In the genomic region with DNA sequence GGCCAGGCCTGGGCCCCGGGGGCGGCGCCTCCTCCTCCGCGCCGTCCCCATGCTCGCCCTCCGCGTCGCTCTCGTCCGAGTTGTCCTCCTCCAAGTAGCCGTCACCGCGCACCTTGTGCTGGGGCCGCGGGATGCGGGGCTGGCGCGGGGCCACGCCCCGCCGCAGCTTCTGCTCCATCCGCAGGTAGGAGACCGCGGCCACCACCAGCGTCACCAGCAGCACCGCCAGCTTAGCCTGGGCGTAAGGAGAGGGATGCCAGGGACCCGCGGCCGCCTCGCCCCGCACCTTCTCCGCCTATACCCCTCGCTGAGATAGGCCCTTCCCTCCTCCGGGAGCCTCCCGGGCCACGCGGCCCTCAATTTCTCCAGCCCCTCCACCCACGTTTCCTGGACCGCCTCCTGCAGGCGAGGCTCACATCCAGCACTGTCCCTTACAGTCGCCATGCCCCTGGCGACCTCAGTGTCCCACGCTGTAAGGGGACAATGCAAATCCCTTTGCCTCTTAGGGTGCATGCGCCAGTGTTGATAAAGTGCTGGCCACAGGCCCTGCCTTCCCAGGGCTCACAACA, we compare ENCODE assay signal across 8 cellular contexts. TPM values are rescaled to one million over a fixed set of nuclear protein-coding genes. Genes with fewer than 3 reads are reported as not detected.
DNase-seq lines count a peak whose midpoint lies in the region; ATAC-seq and TF ChIP-seq lines count a peak whose summit lies in the region.
"Not testable (repeated sequence)": the region's sequence is repeated elsewhere in the genome, so short reads cannot be mapped to it uniquely, and the experiment has no call there.

No MANE protein-coding gene starts in this region.

- not testable (repeated sequence) for H4K20me1 ChIP-seq in BLaER1 treated with 17β-estradiol and CSF1 and Interleukin-3, amounts not matched to agents 10 nM and 100 nM

- H3K9ac ChIP-seq in BLaER1 treated with 17β-estradiol and CSF1 and Interleukin-3, amounts not matched to agents 10 nM and 100 nM, result peak overlapping the region in 7 of 11 experiments; percentile 23 to 66 (median 44); a peak in 7 of 22 replicates
- H3K9ac ChIP-seq in HUES6 (ENCODE audit: low read length); endodermal cell (ENCODE audit: extremely low read depth, low read length, poor library complexity, severe bottlenecking); parathyroid adenoma: not testable (repeated sequence)

- CTCF ChIA-PET in WTC11 (lab: Charles Lee), result not testable (repeated sequence)

- H3K27ac Mint-ChIP-seq in WTC11; activated naive CD8-positive, alpha-beta T cell treated with anti-CD3 and anti-CD28 coated beads, Interleukin-2, amount 50 U/mL, for 24 hours; endodermal cell: not testable (repeated sequence)

- H3K36me3 Mint-ChIP-seq in WTC11; activated naive CD8-positive, alpha-beta T cell treated with anti-CD3 and anti-CD28 coated beads, Interleukin-2, amount 50 U/mL, for 24 hours (ENCODE audit: low read depth); endodermal cell (ENCODE audit: low read depth): not testable (repeated sequence)

- not testable (repeated sequence) for H3K9me3 ChIP-seq in BLaER1 treated with 17β-estradiol and CSF1 and Interleukin-3, amounts not matched to agents 10 nM and 100 nM (replicated peaks in 1 of 11); HUES6 (ENCODE audit: control insufficient read depth, insufficient read depth, low read depth, low read length); endodermal cell (ENCODE audit: control insufficient read depth, low read length); parathyroid adenoma (ENCODE audit: control insufficient read depth, low read length); thymus (ENCODE audit: control insufficient read depth)

- TF ChIP-seq CTCF in WTC11 (IDR thresholded peaks at IDR 0.05); parathyroid adenoma (IDR thresholded peaks at IDR 0.05): not testable (repeated sequence)
- peak; percentile 34 for TF ChIP-seq CTCF in endodermal cell (conservative IDR thresholded peaks at IDR 0.05)

- POLR2A ChIA-PET in WTC11 (lab: Charles Lee), result not testable (repeated sequence)

- H3K79me2 ChIP-seq in parathyroid adenoma, result not testable (repeated sequence)

- not testable (repeated sequence) for H3K4me1 Mint-ChIP-seq in WTC11; activated naive CD8-positive, alpha-beta T cell treated with anti-CD3 and anti-CD28 coated beads, Interleukin-2, amount 50 U/mL, for 24 hours; endodermal cell

- 10% methylated on average over 46 of the region's 47 CpGs; no CpG with 5 or more reads in 1 of the 2 experiments for WGBS in endodermal cell (ENCODE audit: insufficient coverage in 1 of 2, insufficient read length in 1 of 2), 2 experiments
- 8% methylated on average over 47 of the region's 47 CpGs for WGBS in thymus

- not testable (repeated sequence) for H3K27ac ChIP-seq in BLaER1 treated with 17β-estradiol and CSF1 and Interleukin-3, amounts not matched to agents 10 nM and 100 nM; HUES6 (ENCODE audit: low read depth, low read length); endodermal cell (ENCODE audit: low read depth, low read length); parathyroid adenoma; thymus (ENCODE audit: low read depth)

- peaks cover 0 to 26% (median 12%) of the 10 kb centered on the region in 10 experiments; a peak in 12 of 20 replicates for H3K4me1 ChIP-seq in BLaER1 treated with 17β-estradiol and CSF1 and Interleukin-3, amounts not matched to agents 10 nM and 100 nM
- H3K4me1 ChIP-seq in HUES6 (ENCODE audit: control insufficient read depth, insufficient read depth, low read length); endodermal cell (ENCODE audit: control insufficient read depth, insufficient read depth, low read length); parathyroid adenoma; thymus (ENCODE audit: control insufficient read depth, insufficient read depth, low read length): not testable (repeated sequence)

- peak overlapping the region; percentile 86 for H2AFZ ChIP-seq in parathyroid adenoma

- not testable (repeated sequence) for H3K36me3 ChIP-seq in BLaER1 treated with 17β-estradiol and CSF1 and Interleukin-3, amounts not matched to agents 10 nM and 100 nM; HUES6 (ENCODE audit: control insufficient read depth, insufficient read depth, low read length); endodermal cell (ENCODE audit: control insufficient read depth, insufficient read depth, low read length); parathyroid adenoma (ENCODE audit: control insufficient read depth, insufficient read depth, low read length); thymus (ENCODE audit: control insufficient read depth, insufficient read depth)

- not testable (repeated sequence) for ATAC-seq in WTC11; activated naive CD8-positive, alpha-beta T cell treated with anti-CD3 and anti-CD28 coated beads, Interleukin-2, amount 50 U/mL, for 24 hours

- H3K27me3 Mint-ChIP-seq in WTC11 (ENCODE audit: low read depth); endodermal cell (ENCODE audit: insufficient read depth): not testable (repeated sequence)
- peaks cover 12% of the 10 kb centered on the region for H3K27me3 Mint-ChIP-seq in activated naive CD8-positive, alpha-beta T cell treated with anti-CD3 and anti-CD28 coated beads, Interleukin-2, amount 50 U/mL, for 24 hours

- peak overlapping the region; percentile 45 to 68 (median 56); a peak in 19 of 20 replicates for H3K4me3 ChIP-seq in BLaER1 treated with 17β-estradiol and CSF1 and Interleukin-3, amounts not matched to agents 10 nM and 100 nM
- H3K4me3 ChIP-seq in HUES6 (ENCODE audit: low read depth, low read length), result peak overlapping the region; percentile 62
- not testable (repeated sequence) for H3K4me3 ChIP-seq in endodermal cell (ENCODE audit: low read length); parathyroid adenoma (ENCODE audit: low read depth, low read length)
- H3K4me3 ChIP-seq in thymus (ENCODE audit: low read length), result peak overlapping the region; percentile 38

- H3K27me3 ChIP-seq in BLaER1 treated with 17β-estradiol and CSF1 and Interleukin-3, amounts not matched to agents 10 nM and 100 nM, result peaks cover 27 to 40% (median 38%) of the 10 kb centered on the region in 11 experiments
- H3K27me3 ChIP-seq in HUES6 (ENCODE audit: control insufficient read depth, insufficient read depth, low read length); endodermal cell (ENCODE audit: control insufficient read depth, insufficient read depth, low read length, poor library complexity, severe bottlenecking); parathyroid adenoma (ENCODE audit: control insufficient read depth, insufficient read depth, low read length); thymus (ENCODE audit: control insufficient read depth, insufficient read depth): not testable (repeated sequence)

- DNase-seq in WTC11 (ENCODE audit: low spot score) (peak; percentile 37), left kidney (ENCODE audit: low read depth, low spot score) (peak; percentile 22)
- DNase-seq in activated naive CD8-positive, alpha-beta T cell treated with anti-CD3 and anti-CD28 coated beads, Interleukin-2, amount 50 U/mL, for 24 hours; endodermal cell: not testable (repeated sequence)

- peak overlapping the region; percentile 65 to 86 (median 78) for H3K4me2 ChIP-seq in BLaER1 treated with 17β-estradiol and CSF1 and Interleukin-3, amounts not matched to agents 10 nM and 100 nM
- peak overlapping the region; percentile 61 for H3K4me2 ChIP-seq in parathyroid adenoma (ENCODE audit: low read length)

- H3K4me3 Mint-ChIP-seq in WTC11, result peak overlapping the region; percentile 70
- peak overlapping the region; percentile 60 for H3K4me3 Mint-ChIP-seq in activated naive CD8-positive, alpha-beta T cell treated with anti-CD3 and anti-CD28 coated beads, Interleukin-2, amount 50 U/mL, for 24 hours
- H3K4me3 Mint-ChIP-seq in endodermal cell, result peak overlapping the region; percentile 66

- not testable (repeated sequence) for H3K9me3 Mint-ChIP-seq in WTC11; activated naive CD8-positive, alpha-beta T cell treated with anti-CD3 and anti-CD28 coated beads, Interleukin-2, amount 50 U/mL, for 24 hours; endodermal cell

TF ChIP-seq in WTC11, 78 proteins besides CTCF, POLR2A, EP300 and RAD21:
- TF ChIP-seq, protein P1, sequence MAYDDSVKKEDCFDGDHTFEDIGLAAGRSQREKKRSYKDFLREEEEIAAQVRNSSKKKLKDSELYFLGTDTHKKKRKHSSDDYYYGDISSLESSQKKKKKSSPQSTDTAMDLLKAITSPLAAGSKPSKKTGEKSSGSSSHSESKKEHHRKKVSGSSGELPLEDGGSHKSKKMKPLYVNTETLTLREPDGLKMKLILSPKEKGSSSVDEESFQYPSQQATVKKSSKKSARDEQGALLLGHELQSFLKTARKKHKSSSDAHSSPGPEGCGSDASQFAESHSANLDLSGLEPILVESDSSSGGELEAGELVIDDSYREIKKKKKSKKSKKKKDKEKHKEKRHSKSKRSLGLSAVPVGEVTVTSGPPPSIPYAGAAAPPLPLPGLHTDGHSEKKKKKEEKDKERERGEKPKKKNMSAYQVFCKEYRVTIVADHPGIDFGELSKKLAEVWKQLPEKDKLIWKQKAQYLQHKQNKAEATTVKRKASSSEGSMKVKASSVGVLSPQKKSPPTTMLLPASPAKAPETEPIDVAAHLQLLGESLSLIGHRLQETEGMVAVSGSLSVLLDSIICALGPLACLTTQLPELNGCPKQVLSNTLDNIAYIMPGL (CRISPR knock-in tag; IDR thresholded peaks at IDR 0.05), result 0 out of 2 replicates have a peak, but pooled peaks have one; percentile 18

RNA-seq across cellular contexts. Expression of gene CCZ1B, which starts 29.6 kb away (rescaled TPM):
- total RNA-seq in WTC11 (2021), result 31.9 to 44.9 TPM (median 39.9 TPM) in 3 replicates
- 10 to 100 TPM; 84.7 to 93.7 TPM for total RNA-seq in endodermal cell
- polyA plus RNA-seq in endodermal cell (2013, experiment 1 of 2), result 56.4 TPM
- 55.9 TPM for polyA plus RNA-seq in endodermal cell (2013, experiment 2 of 2)
- 62.4 TPM for polyA plus RNA-seq in thymus
